In the genomic region with DNA sequence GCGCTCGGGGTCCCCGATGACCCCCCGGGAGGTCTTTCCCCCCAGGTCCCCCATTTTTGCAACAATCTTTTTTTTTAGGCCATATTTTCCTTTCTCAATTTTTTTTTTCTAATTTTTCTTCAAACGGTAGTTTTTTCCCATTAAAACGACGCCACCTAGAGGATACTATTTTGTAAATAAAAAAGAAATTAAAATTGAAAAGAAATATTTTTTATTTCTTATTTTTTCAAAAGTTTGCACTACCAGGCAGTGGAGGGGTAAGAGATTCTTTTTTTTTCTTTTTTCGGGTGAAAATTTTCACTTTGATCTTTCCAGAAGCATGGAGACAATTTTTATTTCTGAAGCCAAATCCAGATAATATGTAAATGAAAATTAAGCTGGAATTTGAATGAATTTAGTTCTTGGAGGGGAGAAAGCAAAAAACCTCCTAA, we compare ENCODE assay signal across 7 cellular contexts. TPM values are rescaled to one million over a fixed set of nuclear protein-coding genes. Genes with fewer than 3 reads are reported as not detected.
DNase-seq lines count a peak whose midpoint lies in the region; ATAC-seq and TF ChIP-seq lines count a peak whose summit lies in the region.

No MANE protein-coding gene starts in this region.

- CTCF ChIA-PET in GM10248 (lab: Yijun Ruan, JAX): no interaction called here

- DNase-seq in GM10248 (ENCODE audit: extremely low spot score) (no peak), MV-4-11 (lab: John Stamatoyannopoulos, UW) (peak; percentile 25), cardiac fibroblast (ENCODE audit: low read depth in 2 of 2) (peak; percentile 37 to 51)
- DNase-seq in stimulated activated naive CD4-positive, alpha-beta T cell (lab: John Stamatoyannopoulos, UW): no peak

- ATAC-seq in HG03432 (IDR thresholded peaks at IDR 0.05; ENCODE audit: unreplicated experiment) (no peak), GM21423 (IDR thresholded peaks at IDR 0.05; ENCODE audit: unreplicated experiment) (no peak)

- peak overlapping the region; percentile 88 for H3K27ac ChIP-seq in mesodermal cell (ENCODE audit: low read depth, low read length, severe bottlenecking)

- POLR2A ChIA-PET in GM10248 (lab: Yijun Ruan, JAX): no interaction called here

- H3K36me3 ChIP-seq in mesodermal cell (ENCODE audit: control insufficient read depth, insufficient read depth, low read length): peaks cover 6% of the 10 kb centered on the region

- WGBS in mesodermal cell (ENCODE audit: insufficient coverage in 2 of 2), 2 experiments: 0% methylated on average over 4 of the region's 8 CpGs; no CpG with 5 or more reads in 1 of the 2 experiments

- TF ChIP-seq CTCF in GM10248 (IDR thresholded peaks at IDR 0.05; ENCODE audit: control extremely low read depth, extremely low read depth, low read depth, missing control alignments): peak; percentile 25
- TF ChIP-seq CTCF in cardiac fibroblast (IDR thresholded peaks at IDR 0.05; ENCODE audit: low read depth, low read length): peak; percentile 38

- H3K9me3 ChIP-seq in mesodermal cell (ENCODE audit: control insufficient read depth, low read length): no peaks in the 10 kb centered on the region

- peaks cover 3% of the 10 kb centered on the region for H3K4me1 ChIP-seq in mesodermal cell (ENCODE audit: control insufficient read depth, insufficient read depth, low read length, poor library complexity, severe bottlenecking)

- H3K4me3 ChIP-seq in cardiac fibroblast (replicated peaks in 1 of 2; ENCODE audit: low read depth in 2 of 2, low read length in 2 of 2) (peak overlapping the region; percentile 63 to 72), mesodermal cell (ENCODE audit: extremely low read depth, insufficient read depth, low read length, poor library complexity, severe bottlenecking) (peak overlapping the region; percentile 94)

RNA-seq across cellular contexts. Expression of a gene that starts 0.7 kb away (rescaled TPM):
- 20.7 TPM for polyA plus RNA-seq in mesodermal cell (2013, experiment 1 of 2)
- 17.0 TPM for polyA plus RNA-seq in mesodermal cell (2013, experiment 2 of 2)

Comparison
In these comparisons a context has a peak if more than half of its experiments do, and no peak if none do; other contexts are left out.
1. DNase-seq: peak in MV-4-11 (single experiment) and cardiac fibroblast (2 of 2); none in GM10248 (single experiment) and stimulated activated naive CD4-positive, alpha-beta T cell (0 of 6).